In the genomic region with DNA sequence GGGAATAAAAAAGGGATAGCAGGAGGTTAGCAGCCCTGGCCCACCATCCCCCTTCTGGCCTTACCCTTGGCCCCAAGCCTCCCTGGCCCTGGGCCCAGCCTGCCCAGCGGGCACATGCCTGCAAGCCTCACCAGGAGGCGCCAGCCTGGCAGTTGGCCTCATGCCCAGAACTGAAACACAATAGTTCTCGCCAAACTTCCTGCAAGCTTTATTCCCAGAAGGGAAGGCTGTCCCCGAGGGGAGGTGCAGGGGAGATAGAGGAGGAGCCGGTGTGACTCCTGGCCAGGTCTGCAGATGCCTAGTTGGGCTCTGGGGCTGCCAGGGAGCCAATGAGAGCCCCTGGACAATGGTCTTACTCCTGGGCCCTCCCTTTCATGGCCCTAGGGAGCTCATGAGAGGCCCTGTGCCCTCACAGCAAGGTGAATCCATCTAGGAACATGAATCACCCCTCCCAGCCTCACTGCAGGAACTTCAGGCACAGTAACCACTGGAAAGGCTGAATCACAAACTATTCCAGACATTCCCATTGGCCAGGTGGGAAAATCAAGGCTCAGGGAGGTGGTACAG, we compare ENCODE assay signal across 8 cellular contexts. TPM values are rescaled to one million over a fixed set of nuclear protein-coding genes. Genes with fewer than 3 reads are reported as not detected.
DNase-seq lines count a peak whose midpoint lies in the region; FAIRE-seq and TF ChIP-seq lines count a peak whose summit lies in the region.

No MANE protein-coding gene starts in this region.

- peak; percentile 63 to 81; a peak in 3 of 4 replicates for TF ChIP-seq EP300 in SK-N-SH (IDR thresholded peaks at IDR 0.05; ENCODE audit: borderline replicate concordance in 1 of 2, low read depth in 1 of 2, low read length in 1 of 2)

- no peaks in the 10 kb centered on the region for H3K9me3 ChIP-seq in SK-N-SH

- peak overlapping the region; percentile 55 for H3K4me2 ChIP-seq in SK-N-SH

- peak; percentile 41 for TF ChIP-seq RAD21 in SK-N-SH (IDR thresholded peaks at IDR 0.05; ENCODE audit: low read length)

- H3K79me2 ChIP-seq in SK-N-SH (ENCODE audit: insufficient read depth) = no peaks in the 10 kb centered on the region

- H3K4me3 ChIP-seq in BJ (ENCODE audit: low read depth, low read length) (no peak overlapping the region), SK-N-SH (ENCODE audit: low read depth in 2 of 2, low read length in 1 of 2) (no peak overlapping the region)

- no peaks in the 10 kb centered on the region for H3F3A ChIP-seq in SK-N-SH (replicated peaks; ENCODE audit: insufficient read depth)

- H3K27ac ChIP-seq in SK-N-SH (ENCODE audit: low read depth in 2 of 2, low read length in 1 of 2) = peak overlapping the region; percentile 70 to 97

- DNase-seq in BJ (ENCODE audit: low read depth) = no peak
- peak; percentile 12 for DNase-seq in NCI-H1048 (lab: John Stamatoyannopoulos, UW)
- DNase-seq in SK-N-SH = peak; percentile 82
- DNase-seq in frontal cortex (ENCODE audit: low spot score in 2 of 2) = peak; percentile 70 to 75
- DNase-seq in retina = peak; percentile 57
- DNase-seq in activated CD4-positive, CD25-positive, alpha-beta regulatory T cell treated with anti-CD3 and anti-CD28 coated beads, Interleukin-2, amount 50 U/mL, for 72 hours = no peak
- no peak for DNase-seq in activated CD4-positive, alpha-beta T cell treated with anti-CD3 and anti-CD28 coated beads for 1 hour
- DNase-seq in activated gamma-delta T cell (lab: John Stamatoyannopoulos, UW) = no peak

- no peaks in the 10 kb centered on the region for H4K20me1 ChIP-seq in SK-N-SH (ENCODE audit: insufficient read depth)

- peaks cover 49 to 59% of the 10 kb centered on the region in 2 experiments for H3K4me1 ChIP-seq in SK-N-SH (ENCODE audit: control insufficient read depth in 1 of 2, insufficient read depth in 2 of 2, low read depth in 1 of 2, low read length in 1 of 2)

- H3K9ac ChIP-seq in SK-N-SH = peak overlapping the region; percentile 19; the same call in 1 of the 2 replicates

- WGBS in SK-N-SH (ENCODE audit: low lambda C conversion rate) = 4% methylated on average over 4 of the region's 5 CpGs

- no peak overlapping the region for H2AFZ ChIP-seq in SK-N-SH (ENCODE audit: low read depth)

- H3K9me2 ChIP-seq in SK-N-SH = no peaks in the 10 kb centered on the region

- POLR2A ChIA-PET in BJ (lab: Charles Lee) = no interaction called here
- POLR2A ChIA-PET in SK-N-SH (lab: Yijun Ruan, JAX) = interaction anchor here (1.0 to 1.4 kb wide), 3 partner anchors 12 to 52 kb away, joined by 3 to 5 read pairs (median 3); no protein-coding TSS in a partner anchor

- H3K27me3 ChIP-seq in BJ (ENCODE audit: control insufficient read depth, insufficient read depth, low read length) (peaks cover under 1% of the 10 kb centered on the region), SK-N-SH (ENCODE audit: insufficient read depth) (no peaks in the 10 kb centered on the region)

- TF ChIP-seq CTCF in BJ (IDR thresholded peaks at IDR 0.05; ENCODE audit: insufficient read depth, low read depth, low read length) = peak; percentile 63
- TF ChIP-seq CTCF in SK-N-SH (IDR thresholded peaks at IDR 0.05) = peak; percentile 72

- no peak for FAIRE-seq in frontal cortex (lab: Jason Lieb, UNC)

- H3K36me3 ChIP-seq in BJ (ENCODE audit: control insufficient read depth, insufficient read depth, low read length) (no peaks in the 10 kb centered on the region), SK-N-SH (replicated peaks in 1 of 2; ENCODE audit: control insufficient read depth in 1 of 2, insufficient read depth in 2 of 2, low read length in 1 of 2) (no peaks in the 10 kb centered on the region)

- CTCF ChIA-PET in BJ (lab: Yijun Ruan, JAX) (interaction anchor here (0.8 to 2.0 kb wide), 9 partner anchors 8 to 186 kb away, joined by 3 to 6 read pairs (median 4); no protein-coding TSS in a partner anchor), SK-N-SH (lab: Yijun Ruan, JAX) (interaction anchor here (0.7 to 2.8 kb wide), 15 partner anchors 9 to 112 kb away, joined by 3 to 10 read pairs (median 4); no protein-coding TSS in a partner anchor)

TF ChIP-seq in SK-N-SH, 30 proteins besides CTCF, POLR2A, EP300 and RAD21 (continues in another document):
- no peak for TF ChIP-seq ELF1 (IDR thresholded peaks at IDR 0.05)
- TF ChIP-seq JUND (IDR thresholded peaks at IDR 0.05) = no peak
- TF ChIP-seq, protein P1, sequence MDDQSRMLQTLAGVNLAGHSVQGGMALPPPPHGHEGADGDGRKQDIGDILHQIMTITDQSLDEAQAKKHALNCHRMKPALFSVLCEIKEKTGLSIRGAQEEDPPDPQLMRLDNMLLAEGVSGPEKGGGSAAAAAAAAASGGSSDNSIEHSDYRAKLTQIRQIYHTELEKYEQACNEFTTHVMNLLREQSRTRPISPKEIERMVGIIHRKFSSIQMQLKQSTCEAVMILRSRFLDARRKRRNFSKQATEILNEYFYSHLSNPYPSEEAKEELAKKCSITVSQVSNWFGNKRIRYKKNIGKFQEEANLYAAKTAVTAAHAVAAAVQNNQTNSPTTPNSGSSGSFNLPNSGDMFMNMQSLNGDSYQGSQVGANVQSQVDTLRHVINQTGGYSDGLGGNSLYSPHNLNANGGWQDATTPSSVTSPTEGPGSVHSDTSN (IDR thresholded peaks at IDR 0.05) = no peak
- TF ChIP-seq, protein P2, sequence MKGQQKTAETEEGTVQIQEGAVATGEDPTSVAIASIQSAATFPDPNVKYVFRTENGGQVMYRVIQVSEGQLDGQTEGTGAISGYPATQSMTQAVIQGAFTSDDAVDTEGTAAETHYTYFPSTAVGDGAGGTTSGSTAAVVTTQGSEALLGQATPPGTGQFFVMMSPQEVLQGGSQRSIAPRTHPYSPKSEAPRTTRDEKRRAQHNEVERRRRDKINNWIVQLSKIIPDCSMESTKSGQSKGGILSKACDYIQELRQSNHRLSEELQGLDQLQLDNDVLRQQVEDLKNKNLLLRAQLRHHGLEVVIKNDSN (IDR thresholded peaks at IDR 0.05; ENCODE audit: borderline replicate concordance, low read depth) = peak; percentile 51; the same call in 1 of the 2 replicates
- TF ChIP-seq FOXM1 (IDR thresholded peaks at IDR 0.05; ENCODE audit: low read depth) = no peak
- peak; percentile 75 for TF ChIP-seq CHD2 (IDR thresholded peaks at IDR 0.05; ENCODE audit: low read length, partially characterized antibody)
- TF ChIP-seq NRF1 (IDR thresholded peaks at IDR 0.05; ENCODE audit: low read depth, low read length) = no peak
- TF ChIP-seq, protein P3, sequence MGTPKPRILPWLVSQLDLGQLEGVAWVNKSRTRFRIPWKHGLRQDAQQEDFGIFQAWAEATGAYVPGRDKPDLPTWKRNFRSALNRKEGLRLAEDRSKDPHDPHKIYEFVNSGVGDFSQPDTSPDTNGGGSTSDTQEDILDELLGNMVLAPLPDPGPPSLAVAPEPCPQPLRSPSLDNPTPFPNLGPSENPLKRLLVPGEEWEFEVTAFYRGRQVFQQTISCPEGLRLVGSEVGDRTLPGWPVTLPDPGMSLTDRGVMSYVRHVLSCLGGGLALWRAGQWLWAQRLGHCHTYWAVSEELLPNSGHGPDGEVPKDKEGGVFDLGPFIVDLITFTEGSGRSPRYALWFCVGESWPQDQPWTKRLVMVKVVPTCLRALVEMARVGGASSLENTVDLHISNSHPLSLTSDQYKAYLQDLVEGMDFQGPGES (IDR thresholded peaks at IDR 0.05; ENCODE audit: low read depth, low read length) = no peak
- no peak for TF ChIP-seq GABPA (IDR thresholded peaks at IDR 0.05; ENCODE audit: low read depth)
- TF ChIP-seq TCF12 (IDR thresholded peaks at IDR 0.05) = peak; percentile 84
- peak; percentile 76; the same call in 1 of the 2 replicates for TF ChIP-seq POLR2AphosphoS5 (IDR thresholded peaks at IDR 0.05; ENCODE audit: low read depth, low read length)
- TF ChIP-seq, protein P4, sequence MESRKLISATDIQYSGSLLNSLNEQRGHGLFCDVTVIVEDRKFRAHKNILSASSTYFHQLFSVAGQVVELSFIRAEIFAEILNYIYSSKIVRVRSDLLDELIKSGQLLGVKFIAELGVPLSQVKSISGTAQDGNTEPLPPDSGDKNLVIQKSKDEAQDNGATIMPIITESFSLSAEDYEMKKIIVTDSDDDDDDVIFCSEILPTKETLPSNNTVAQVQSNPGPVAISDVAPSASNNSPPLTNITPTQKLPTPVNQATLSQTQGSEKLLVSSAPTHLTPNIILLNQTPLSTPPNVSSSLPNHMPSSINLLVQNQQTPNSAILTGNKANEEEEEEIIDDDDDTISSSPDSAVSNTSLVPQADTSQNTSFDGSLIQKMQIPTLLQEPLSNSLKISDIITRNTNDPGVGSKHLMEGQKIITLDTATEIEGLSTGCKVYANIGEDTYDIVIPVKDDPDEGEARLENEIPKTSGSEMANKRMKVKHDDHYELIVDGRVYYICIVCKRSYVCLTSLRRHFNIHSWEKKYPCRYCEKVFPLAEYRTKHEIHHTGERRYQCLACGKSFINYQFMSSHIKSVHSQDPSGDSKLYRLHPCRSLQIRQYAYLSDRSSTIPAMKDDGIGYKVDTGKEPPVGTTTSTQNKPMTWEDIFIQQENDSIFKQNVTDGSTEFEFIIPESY (IDR thresholded peaks at IDR 0.05; ENCODE audit: borderline replicate concordance, low read depth) = no peak
- TF ChIP-seq RFX5 (IDR thresholded peaks at IDR 0.05; ENCODE audit: low read length) = no peak
- TF ChIP-seq SMC3 (IDR thresholded peaks at IDR 0.05; ENCODE audit: low read depth, low read length) = peak; percentile 38
- TF ChIP-seq EZH2phosphoT487 (IDR thresholded peaks at IDR 0.05; ENCODE audit: borderline replicate concordance, low read depth) = no peak
- TF ChIP-seq, protein P5, sequence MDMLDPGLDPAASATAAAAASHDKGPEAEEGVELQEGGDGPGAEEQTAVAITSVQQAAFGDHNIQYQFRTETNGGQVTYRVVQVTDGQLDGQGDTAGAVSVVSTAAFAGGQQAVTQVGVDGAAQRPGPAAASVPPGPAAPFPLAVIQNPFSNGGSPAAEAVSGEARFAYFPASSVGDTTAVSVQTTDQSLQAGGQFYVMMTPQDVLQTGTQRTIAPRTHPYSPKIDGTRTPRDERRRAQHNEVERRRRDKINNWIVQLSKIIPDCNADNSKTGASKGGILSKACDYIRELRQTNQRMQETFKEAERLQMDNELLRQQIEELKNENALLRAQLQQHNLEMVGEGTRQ (IDR thresholded peaks at IDR 0.05; ENCODE audit: borderline replicate concordance, low read depth, low read length) = no peak
- TF ChIP-seq GATA2 (CRISPR knock-in tag; IDR thresholded peaks at IDR 0.05) = no peak

RNA-seq across cellular contexts. Expression of a gene that starts 4.0 kb away (rescaled TPM):
- polyA plus RNA-seq in BJ (2011; rRNA removed) = 0.18 and 0.26 TPM in 2 replicates
- 0.31 TPM in 1 of 2 replicates, not detected in the other for polyA minus RNA-seq in BJ (2011; rRNA and poly(A)+ RNA removed)
- 3.3 and 4.0 TPM in 2 replicates for polyA plus RNA-seq in SK-N-SH (2012; rRNA removed)
- 1.8 and 2.9 TPM in 2 replicates for polyA plus RNA-seq in SK-N-SH (2012; cell fraction: cytosol; rRNA removed)
- polyA plus RNA-seq in SK-N-SH (2012; cell fraction: nucleus; rRNA removed) = 3.9 and 4.0 TPM in 2 replicates
- 0.41 TPM for total RNA-seq in frontal cortex

RNA-seq across cellular contexts. Expression of a gene that starts 37.5 kb away (rescaled TPM):
- 8.9 and 10.9 TPM in 2 replicates for polyA plus RNA-seq in BJ (2011; rRNA removed)
- 7.6 and 10.2 TPM in 2 replicates for polyA minus RNA-seq in BJ (2011; rRNA and poly(A)+ RNA removed)
- polyA plus RNA-seq in SK-N-SH (2012; rRNA removed) = 27.9 and 31.0 TPM in 2 replicates
- polyA plus RNA-seq in SK-N-SH (2012; cell fraction: cytosol; rRNA removed) = 7.3 and 13.0 TPM in 2 replicates
- 140 and 152 TPM in 2 replicates for polyA plus RNA-seq in SK-N-SH (2012; cell fraction: nucleus; rRNA removed)
- 3.7 TPM for total RNA-seq in frontal cortex

Comparison
In these comparisons a context has a peak if more than half of its experiments do, and no peak if none do; other contexts are left out.
1. DNase-seq: peak in NCI-H1048 (single experiment), SK-N-SH (single experiment), frontal cortex (2 of 2) and retina (single experiment); none in BJ (single experiment), activated CD4-positive, CD25-positive, alpha-beta regulatory T cell treated with anti-CD3 and anti-CD28 coated beads, Interleukin-2, amount 50 U/mL, for 72 hours (single experiment), activated CD4-positive, alpha-beta T cell treated with anti-CD3 and anti-CD28 coated beads for 1 hour (single experiment) and activated gamma-delta T cell (single experiment).